Comparison of ENCODE assay signal across 29 cellular contexts in the genomic region with DNA sequence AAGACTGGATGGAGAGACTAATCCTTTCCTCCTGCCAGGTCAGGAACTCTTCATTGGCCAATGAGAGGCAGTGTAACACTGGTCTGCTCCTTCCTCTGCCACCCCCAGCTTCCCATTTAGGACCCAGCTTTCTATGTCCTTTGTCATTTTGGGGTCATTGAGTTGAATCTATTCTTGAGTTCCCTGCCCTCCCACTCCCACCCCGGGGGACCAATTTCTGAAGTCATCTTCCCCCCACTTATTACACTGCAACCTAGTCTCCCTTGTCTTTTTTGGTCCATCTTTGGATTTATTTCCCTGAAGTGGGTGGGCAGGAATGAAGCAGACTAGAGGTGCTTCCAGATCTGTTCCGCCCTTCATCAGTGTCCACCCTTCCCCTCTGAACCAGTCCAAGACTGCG. TPM values are rescaled to one million over a fixed set of nuclear protein-coding genes. Genes with fewer than 3 reads are reported as not detected.
A peak's percentile ranks its signal among the peaks of the same experiment; 100 is the strongest.
DNase-seq lines count a peak whose midpoint lies in the region; ATAC-seq and TF ChIP-seq lines count a peak whose summit lies in the region.
"Had no signal": no experiment of that assay in that cellular context is flagged by ENCODE, and none has a peak within 500 bp of the region (broad histone marks: within the 10 kb centered on the region; RNA-seq: fewer than 3 reads in every experiment).

No MANE protein-coding gene starts in this region.

- H3K4me1 Mint-ChIP-seq in activated naive CD8-positive, alpha-beta T cell treated with anti-CD3 and anti-CD28 coated beads, Interleukin-2, amount 10 ng/mL, durations not matched to agents 7 days and 5 days, result peaks cover 24% of the 10 kb centered on the region
- peaks cover 23% of the 10 kb centered on the region for H3K4me1 Mint-ChIP-seq in activated naive CD8-positive, alpha-beta T cell treated with anti-CD3 and anti-CD28 coated beads for 36 hours

- H3K27ac Mint-ChIP-seq in activated naive CD8-positive, alpha-beta T cell treated with anti-CD3 and anti-CD28 coated beads, Interleukin-2, amount 10 ng/mL, durations not matched to agents 7 days and 5 days, result peak overlapping the region; percentile 14
- no peak overlapping the region for H3K27ac Mint-ChIP-seq in activated naive CD8-positive, alpha-beta T cell treated with anti-CD3 and anti-CD28 coated beads for 36 hours
- H3K27ac Mint-ChIP-seq: activated CD4-positive, alpha-beta memory T cell treated with anti-CD3 and anti-CD28 coated beads, Interleukin-2, amount 10 ng/mL, durations not matched to agents 7 days and 5 days; activated naive CD4-positive, alpha-beta T cell treated with anti-CD3 and anti-CD28 coated beads, Interleukin-2, amount 50 U/mL, for 72 hours; activated T-helper 2 cell treated with anti-CD3 and anti-CD28 coated beads, Interferon-gamma antibody, Interleukin-2, Interleukin-4, amounts not matched to agents 10 μg/mL and 5 μg/mL and 100 μg/mL, durations not matched to agents 14 hours and 24 hours and 36 hours; GM23338; progenitor cell of endocrine pancreas; T-helper 1 cell treated with Interleukin-12 subunit alpha and Interleukin-12 subunit beta and Interleukin-4 antibody, amounts not matched to agents 30 μg/mL and 1 μg/mL, for 36 hours had no signal

- H3K4me3 ChIP-seq in esophagus squamous epithelium, result no peak overlapping the region
- H3K4me3 ChIP-seq in rectal smooth muscle tissue (ENCODE audit: low read length), result no peak overlapping the region
- H3K4me3 ChIP-seq in vagina, result no peak overlapping the region
- H3K4me3 ChIP-seq: GM23338, lung, tibial nerve had no signal

- peak overlapping the region; percentile 63 to 88 (median 80) for H3K27ac ChIP-seq in esophagus squamous epithelium
- peak overlapping the region; percentile 92 for H3K27ac ChIP-seq in rectal smooth muscle tissue (ENCODE audit: low read depth, low read length)
- peak overlapping the region; percentile 41 for H3K27ac ChIP-seq in vagina
- H3K27ac ChIP-seq: 22Rv1, neutrophil, tibial nerve had no signal

- TF ChIP-seq CTCF in esophagus squamous epithelium (IDR thresholded peaks at IDR 0.05) (no peak), vagina (IDR thresholded peaks at IDR 0.05) (no peak)

- POLR2A ChIA-PET in activated naive CD8-positive, alpha-beta T cell treated with anti-CD3 and anti-CD28 coated beads, Interleukin-2, amount 10 ng/mL, durations not matched to agents 7 days and 5 days (lab: Charles Lee), result no interaction called here

- H3K36me3 ChIP-seq in esophagus squamous epithelium, result no peaks in the 10 kb centered on the region
- H3K36me3 ChIP-seq in rectal smooth muscle tissue (ENCODE audit: control insufficient read depth, insufficient read depth, low read length), result no peaks in the 10 kb centered on the region
- no peaks in the 10 kb centered on the region for H3K36me3 ChIP-seq in vagina
- H3K36me3 ChIP-seq: neutrophil, tibial nerve had no signal

- H3K4me1 ChIP-seq in esophagus squamous epithelium, result peaks cover 22 to 90% (median 31%) of the 10 kb centered on the region in 3 donors
- peaks cover 58% of the 10 kb centered on the region for H3K4me1 ChIP-seq in rectal smooth muscle tissue (ENCODE audit: control insufficient read depth, insufficient read depth, low read length)
- peaks cover 66% of the 10 kb centered on the region for H3K4me1 ChIP-seq in vagina

- no peak for ATAC-seq in activated naive CD8-positive, alpha-beta T cell treated with anti-CD3 and anti-CD28 coated beads, Interleukin-2, amount 10 ng/mL, durations not matched to agents 7 days and 5 days (ENCODE audit: low read depth)
- no peak for ATAC-seq in HG02623 (IDR thresholded peaks at IDR 0.05; ENCODE audit: unreplicated experiment)
- ATAC-seq: activated CD4-positive, CD25-positive, alpha-beta regulatory T cell treated with anti-CD3 and anti-CD28 coated beads, Interleukin-2, amount 50 U/mL, for 24 hours; activated naive CD4-positive, alpha-beta T cell treated with anti-CD3 and anti-CD28 coated beads, Interleukin-2, amount 50 U/mL, for 72 hours; GM23338; stimulated activated naive CD8-positive, alpha-beta T cell treated with anti-CD3 and anti-CD28 coated beads, Interleukin-15, Interleukin-2, amounts not matched to agents 100 U/mL and 50 U/mL, for 24 hours had no signal

- H3K36me3 Mint-ChIP-seq in activated naive CD8-positive, alpha-beta T cell treated with anti-CD3 and anti-CD28 coated beads, Interleukin-2, amount 10 ng/mL, durations not matched to agents 7 days and 5 days, result peaks cover 1% of the 10 kb centered on the region
- no peaks in the 10 kb centered on the region for H3K36me3 Mint-ChIP-seq in activated naive CD8-positive, alpha-beta T cell treated with anti-CD3 and anti-CD28 coated beads for 36 hours
- H3K36me3 Mint-ChIP-seq: activated naive CD4-positive, alpha-beta T cell treated with anti-CD3 and anti-CD28 coated beads, Interleukin-2, amount 50 U/mL, for 72 hours; CD4-positive, alpha-beta memory T cell had no signal

- TF ChIP-seq POLR2A in esophagus squamous epithelium (IDR thresholded peaks at IDR 0.05), result no peak
- TF ChIP-seq POLR2A in vagina (IDR thresholded peaks at IDR 0.05), result no peak

- intact Hi-C loops in esophagus squamous epithelium (cut with DNase I) (no loop called here), vagina (cut with DNase I) (no loop called here)

- peaks cover 36% of the 10 kb centered on the region for H3K27me3 Mint-ChIP-seq in activated naive CD8-positive, alpha-beta T cell treated with anti-CD3 and anti-CD28 coated beads, Interleukin-2, amount 10 ng/mL, durations not matched to agents 7 days and 5 days
- peaks cover 5% of the 10 kb centered on the region for H3K27me3 Mint-ChIP-seq in activated naive CD8-positive, alpha-beta T cell treated with anti-CD3 and anti-CD28 coated beads for 36 hours

- no peak overlapping the region for H3K9ac ChIP-seq in rectal smooth muscle tissue (ENCODE audit: low read length)

- 71 to 82% methylated on average over 3 of the region's 3 CpGs for WGBS in esophagus squamous epithelium, 2 donors

- H3K27me3 ChIP-seq in esophagus squamous epithelium, result peaks cover 0 to 65% (median 0%) of the 10 kb centered on the region in 4 donors
- H3K27me3 ChIP-seq in rectal smooth muscle tissue (ENCODE audit: control insufficient read depth, insufficient read depth, low read length), result no peaks in the 10 kb centered on the region
- no peaks in the 10 kb centered on the region for H3K27me3 ChIP-seq in vagina
- H3K27me3 ChIP-seq: tibial nerve had no signal

- H3K9me3 Mint-ChIP-seq in activated naive CD8-positive, alpha-beta T cell treated with anti-CD3 and anti-CD28 coated beads, Interleukin-2, amount 10 ng/mL, durations not matched to agents 7 days and 5 days, result no peaks in the 10 kb centered on the region
- no peaks in the 10 kb centered on the region for H3K9me3 Mint-ChIP-seq in activated naive CD8-positive, alpha-beta T cell treated with anti-CD3 and anti-CD28 coated beads for 36 hours
- H3K9me3 Mint-ChIP-seq: activated CD4-positive, alpha-beta memory T cell treated with anti-CD3 and anti-CD28 coated beads, Interleukin-2, amount 10 ng/mL, durations not matched to agents 7 days and 5 days; activated naive CD4-positive, alpha-beta T cell treated with anti-CD3 and anti-CD28 coated beads, Interleukin-2, amount 50 U/mL, for 72 hours; activated T-helper 2 cell treated with anti-CD3 and anti-CD28 coated beads, Interferon-gamma antibody, Interleukin-2, Interleukin-4, amounts not matched to agents 10 μg/mL and 5 μg/mL and 100 μg/mL, durations not matched to agents 14 hours and 24 hours and 36 hours; CD4-positive, alpha-beta memory T cell; GM23338; T-helper 1 cell treated with Interleukin-12 subunit alpha and Interleukin-12 subunit beta and Interleukin-4 antibody, amounts not matched to agents 30 μg/mL and 1 μg/mL, for 36 hours had no signal

- no peaks in the 10 kb centered on the region for H3K9me3 ChIP-seq in esophagus squamous epithelium
- H3K9me3 ChIP-seq in vagina, result no peaks in the 10 kb centered on the region
- H3K9me3 ChIP-seq: neutrophil, tibial nerve had no signal

- H3K4me3 Mint-ChIP-seq in activated naive CD8-positive, alpha-beta T cell treated with anti-CD3 and anti-CD28 coated beads, Interleukin-2, amount 10 ng/mL, durations not matched to agents 7 days and 5 days, result no peak overlapping the region
- no peak overlapping the region for H3K4me3 Mint-ChIP-seq in activated naive CD8-positive, alpha-beta T cell treated with anti-CD3 and anti-CD28 coated beads for 36 hours
- H3K4me3 Mint-ChIP-seq: activated CD4-positive, alpha-beta memory T cell treated with anti-CD3 and anti-CD28 coated beads, Interleukin-2, amount 10 ng/mL, durations not matched to agents 7 days and 5 days; CD4-positive, alpha-beta memory T cell; GM23338; T-helper 1 cell treated with Interleukin-12 subunit alpha and Interleukin-12 subunit beta and Interleukin-4 antibody, amounts not matched to agents 30 μg/mL and 1 μg/mL, for 36 hours had no signal

- peak; percentile 8 for DNase-seq in activated naive CD8-positive, alpha-beta T cell treated with anti-CD3 and anti-CD28 coated beads, Interleukin-2, amount 10 ng/mL, durations not matched to agents 7 days and 5 days
- no peak for DNase-seq in activated naive CD8-positive, alpha-beta T cell treated with anti-CD3 and anti-CD28 coated beads for 36 hours
- DNase-seq in esophagus squamous epithelium (lab: John Stamatoyannopoulos, UW), result no peak
- DNase-seq in vagina (ENCODE audit: extremely low spot score in 2 of 2), result no peak
- DNase-seq in activated CD4-positive, alpha-beta T cell treated with anti-CD3 and anti-CD28 coated beads, Interleukin-2, amount 50 U/mL, for 48 hours, result no peak
- no peak for DNase-seq in NCI-H1417 treated with DMSO at 0.1 percent for 48 hours (lab: John Stamatoyannopoulos, UW)
- DNase-seq: activated CD4-positive, alpha-beta memory T cell treated with anti-CD3 and anti-CD28 coated beads, Interleukin-2, amount 10 ng/mL, durations not matched to agents 7 days and 5 days; caudate nucleus; CD4-positive, alpha-beta memory T cell; EL; NCI-H1694; NCI-H446 treated with DMSO at 0.1 percent for 48 hours; stimulated activated naive CD8-positive, alpha-beta T cell treated with anti-CD3 and anti-CD28 coated beads, Interleukin-15, Interleukin-2, amounts not matched to agents 100 U/mL and 50 U/mL, for 24 hours had no signal

RNA-seq across cellular contexts. Expression of a gene that starts 7.6 kb away (rescaled TPM):
- 10 to 100 TPM; 84.5 to 90.6 TPM for total RNA-seq in activated naive CD8-positive, alpha-beta T cell treated with anti-CD3 and anti-CD28 coated beads, Interleukin-2, amount 10 ng/mL, durations not matched to agents 7 days and 5 days
- 10 to 100 TPM; 18.3 to 20.1 TPM for total RNA-seq in activated naive CD8-positive, alpha-beta T cell treated with anti-CD3 and anti-CD28 coated beads for 36 hours
- total RNA-seq in esophagus squamous epithelium, result 100 to 1,000 TPM in 1 of 4 donors, 10 to 100 TPM in 2, 1 to 10 TPM in 1; 7.5 to 112 (median 37.3) TPM
- total RNA-seq in vagina, result 95.0 TPM

RNA-seq across cellular contexts. Expression of a gene that starts 42.2 kb away (rescaled TPM):
- 1 to 10 TPM; 1.4 to 2.0 TPM for total RNA-seq in activated naive CD8-positive, alpha-beta T cell treated with anti-CD3 and anti-CD28 coated beads, Interleukin-2, amount 10 ng/mL, durations not matched to agents 7 days and 5 days
- 1 to 10 TPM; 1.0 to 1.1 TPM for total RNA-seq in activated naive CD8-positive, alpha-beta T cell treated with anti-CD3 and anti-CD28 coated beads for 36 hours
- 100 to 1,000 TPM in 1 of 4 donors, 10 to 100 TPM in 3; 25.2 to 106 (median 37.8) TPM for total RNA-seq in esophagus squamous epithelium
- 38.8 TPM for total RNA-seq in vagina

RNA-seq across cellular contexts. Expression of a gene that starts 46.7 kb away (rescaled TPM):
- total RNA-seq in activated naive CD8-positive, alpha-beta T cell treated with anti-CD3 and anti-CD28 coated beads, Interleukin-2, amount 10 ng/mL, durations not matched to agents 7 days and 5 days, result 1 to 10 TPM; 7.4 to 9.3 TPM
- total RNA-seq in activated naive CD8-positive, alpha-beta T cell treated with anti-CD3 and anti-CD28 coated beads for 36 hours, result 1 to 10 TPM; 7.8 to 9.6 TPM
- total RNA-seq in esophagus squamous epithelium (1 to 10 TPM in 1 of 4 donors, not detected in 3; 1.6 TPM), vagina (2.7 TPM)
- total RNA-seq: astrocyte, fibroblast of lung, GM23338, myocyte, progenitor cell of endocrine pancreas, RPMI7951 had no signal

Comparison
In these comparisons a context has a peak if more than half of its experiments do, and no peak if none do; other contexts are left out.
1. H3K27ac ChIP-seq: peak in every context shown above with its lines; median percentile 92 in rectal smooth muscle tissue; 80 in esophagus squamous epithelium; 41 in vagina.
2. RNA of a gene that starts 42.2 kb away (total RNA-seq): 25.2 to 106 TPM in esophagus squamous epithelium and 38.8 TPM in vagina (single experiment); 1.4 to 2.0 TPM in activated naive CD8-positive, alpha-beta T cell treated with anti-CD3 and anti-CD28 coated beads, Interleukin-2, amount 10 ng/mL, durations not matched to agents 7 days and 5 days and 1.0 to 1.1 TPM in activated naive CD8-positive, alpha-beta T cell treated with anti-CD3 and anti-CD28 coated beads for 36 hours; every median in the first group is over 4 times any median in the second.